8 cellular contexts compared by ENCODE assay signal in the genomic region with DNA sequence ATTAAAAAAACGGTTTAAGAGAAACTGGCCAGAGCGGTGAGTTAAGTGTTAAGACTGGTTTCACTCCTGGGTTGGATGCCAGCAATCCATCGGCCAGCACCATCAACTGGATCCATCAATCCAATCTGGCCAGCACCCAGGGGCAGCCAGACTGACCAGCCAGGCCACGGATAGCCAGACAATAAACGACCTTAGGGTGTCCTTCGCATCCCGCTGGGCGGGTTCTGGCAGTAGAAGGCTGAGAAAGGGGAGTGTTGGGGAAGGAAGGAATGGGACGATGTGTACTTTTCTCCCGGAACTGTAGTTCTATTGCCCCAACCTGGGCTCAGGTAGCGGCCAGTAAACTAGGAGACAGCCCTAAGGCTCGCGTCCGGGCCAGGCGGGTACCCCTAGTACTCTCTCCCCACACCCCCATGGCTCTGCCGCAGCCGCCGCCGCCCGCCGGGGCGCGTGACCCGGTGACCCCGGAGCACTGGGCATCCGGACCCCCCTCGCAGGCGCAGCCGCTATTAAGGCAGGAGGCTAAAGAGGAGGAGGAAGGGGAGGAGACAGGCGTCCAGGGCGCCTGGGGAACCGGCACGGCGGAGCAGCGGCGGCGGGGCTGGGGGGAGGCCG. TPM values are rescaled to one million over a fixed set of nuclear protein-coding genes. Genes with fewer than 3 reads are reported as not detected.
DNase-seq lines count a peak whose midpoint lies in the region; ATAC-seq and TF ChIP-seq lines count a peak whose summit lies in the region.

A gene (plus strand): TSS at position 546 of the 615 bp plus-strand sequence. CDS start 276 bp downstream, outside the sequence.

- WGBS in iPS DF 6.9 (ENCODE audit: insufficient coverage, insufficient read length) = no CpG with 5 or more reads among the region's 38 CpGs

- H3K4me1 ChIP-seq in ES-I3 (ENCODE audit: insufficient read depth, low read length) = peaks cover 9% of the 10 kb centered on the region
- peaks cover 0 to 3% of the 10 kb centered on the region in 2 donors for H3K4me1 ChIP-seq in ascending aorta
- peaks cover 3% of the 10 kb centered on the region for H3K4me1 ChIP-seq in iPS DF 6.9 (ENCODE audit: control insufficient read depth, insufficient read depth, low read length)
- H3K4me1 ChIP-seq in gastrocnemius medialis = peaks cover 26 to 32% of the 10 kb centered on the region in 2 donors

- H3K36me3 ChIP-seq in ES-I3 (ENCODE audit: insufficient read depth, low read length) (no peaks in the 10 kb centered on the region), ascending aorta (no peaks in the 10 kb centered on the region), iPS DF 6.9 (ENCODE audit: control insufficient read depth, insufficient read depth, low read length) (no peaks in the 10 kb centered on the region), gastrocnemius medialis (no peaks in the 10 kb centered on the region)

- H3K4me3 ChIP-seq in ascending aorta = peak within 1 kb of the TSS; percentile 87 to 98
- H3K4me3 ChIP-seq in iPS DF 6.9 (ENCODE audit: low read length) = peak within 1 kb of the TSS; percentile 80; the same call in 1 of the 2 replicates
- peak within 1 kb of the TSS; percentile 80 to 94 (median 88) for H3K4me3 ChIP-seq in gastrocnemius medialis

- TF ChIP-seq POLR2A in gastrocnemius medialis (IDR thresholded peaks at IDR 0.05) = no peak

- H3K9me3 ChIP-seq in ES-I3 (ENCODE audit: control insufficient read depth, insufficient read depth, low read length) (no peaks in the 10 kb centered on the region), ascending aorta (no peaks in the 10 kb centered on the region), iPS DF 6.9 (ENCODE audit: control insufficient read depth, insufficient read depth, low read length) (no peaks in the 10 kb centered on the region), gastrocnemius medialis (no peaks in the 10 kb centered on the region)

- DNase-seq in KBM-7 = peak; percentile 57
- peak in 1 of 2 donors; percentile 69 for DNase-seq in ascending aorta (ENCODE audit: low spot score in 2 of 2)
- DNase-seq in iPS DF 6.9 (ENCODE audit: low read depth, low spot score) = no peak
- peak; percentile 7 to 38 for DNase-seq in gastrocnemius medialis
- DNase-seq in dedifferentiated amniotic fluid mesenchymal stem cell (ENCODE audit: extremely low spot score) = no peak

- H3K27me3 ChIP-seq in ascending aorta = no peaks in the 10 kb centered on the region
- H3K27me3 ChIP-seq in iPS DF 6.9 (ENCODE audit: control insufficient read depth, insufficient read depth, low read length) = no peaks in the 10 kb centered on the region
- no peaks in the 10 kb centered on the region for H3K27me3 ChIP-seq in gastrocnemius medialis

- in situ Hi-C loops in KBM-7 (cut with MboI; ENCODE audit: low pct_unique_long_range_greater_than_20kb, low sequenced_read_pairs) (no loop called here), gastrocnemius medialis (cut with MboI; ENCODE audit: low sequenced_read_pairs in 4 of 4) (no loop called here)

- intact Hi-C loops in T-helper 1 cell treated with Interleukin-12 subunit alpha and Interleukin-12 subunit beta and Interleukin-4 antibody, amounts not matched to agents 30 ng/mL and 1 ng/mL, for 36 hours (cut with micrococcal nuclease) = loop anchor here (10.0 kb wide), 1 partner anchor 995 kb away; no protein-coding TSS in a partner anchor
- intact Hi-C loops in ascending aorta (cut with DNase I) = no loop called here
- intact Hi-C loops in gastrocnemius medialis (cut with DNase I; ENCODE audit: low total_unique reads) = no loop called here

- no peak for TF ChIP-seq CTCF in ascending aorta (IDR thresholded peaks at IDR 0.05)
- TF ChIP-seq CTCF in gastrocnemius medialis (IDR thresholded peaks at IDR 0.05 in 4 of 5, conservative IDR thresholded peaks at IDR 0.05 in 1 of 5) = no peak

- H3K9ac ChIP-seq in ES-I3 (ENCODE audit: low read depth, low read length) = peak within 1 kb of the TSS; percentile 97

- ATAC-seq in GM21619 (IDR thresholded peaks at IDR 0.05; ENCODE audit: unreplicated experiment) (peak; percentile 49), gastrocnemius medialis (peak; percentile 38 to 55)

- H3K27ac ChIP-seq in ascending aorta = peak within 1 kb of the TSS; percentile 87 to 96
- no peak within 1 kb of the TSS for H3K27ac ChIP-seq in iPS DF 6.9 (ENCODE audit: low read length)
- peak within 1 kb of the TSS; percentile 88 to 95 (median 94) for H3K27ac ChIP-seq in gastrocnemius medialis

RNA-seq across cellular contexts. Expression of the gene that starts here (rescaled TPM):
- 14.6 and 15.9 TPM in 2 replicates for total RNA-seq in T-helper 1 cell treated with Interleukin-12 subunit alpha and Interleukin-12 subunit beta and Interleukin-4 antibody, amounts not matched to agents 30 ng/mL and 1 ng/mL, for 36 hours
- total RNA-seq in ascending aorta = 3.1 TPM
- total RNA-seq in gastrocnemius medialis = 10 to 100 TPM in 3 of 4 donors, 1 to 10 TPM in 1; 9.8 to 25.0 (median 14.2) TPM

Comparison
In these comparisons a context has a peak if more than half of its experiments do, and no peak if none do; other contexts are left out.
1. DNase-seq: peak in KBM-7 (single experiment) and gastrocnemius medialis (2 of 2); none in iPS DF 6.9 (single experiment) and dedifferentiated amniotic fluid mesenchymal stem cell (single experiment).
2. Peak in every context shown above with its lines, with median percentiles within 50 percentile points of each other: H3K4me3 ChIP-seq.